In the genomic region with DNA sequence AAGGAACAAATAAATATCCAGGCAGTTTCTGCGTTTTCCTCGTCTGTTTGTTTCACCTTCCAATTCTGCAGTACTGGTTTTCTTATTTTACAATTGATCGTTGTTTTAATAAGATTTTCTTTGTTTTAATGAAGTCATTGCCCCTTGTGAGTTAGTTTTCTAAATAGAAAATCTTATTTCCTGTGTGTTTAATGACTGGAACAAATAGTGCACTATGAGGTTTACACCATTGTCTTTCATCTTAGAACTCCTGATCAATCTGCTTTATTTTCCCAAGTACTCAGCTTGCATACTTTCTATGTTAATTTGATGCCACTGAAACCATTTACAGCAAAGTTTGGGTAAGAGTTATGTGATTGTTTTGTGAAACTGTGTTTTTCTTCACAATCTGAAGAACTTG, we compare ENCODE assay signal across 8 cellular contexts. TPM values are rescaled to one million over a fixed set of nuclear protein-coding genes. Genes with fewer than 3 reads are reported as not detected.
DNase-seq lines count a peak whose midpoint lies in the region; ATAC-seq, FAIRE-seq and TF ChIP-seq lines count a peak whose summit lies in the region.

No MANE protein-coding gene starts in this region.

- H3K9me3 Mint-ChIP-seq in T-cell = no peaks in the 10 kb centered on the region

- CTCF ChIA-PET in T-cell (lab: Charles Lee) = no interaction called here

- peaks cover 7% of the 10 kb centered on the region for H3F3A ChIP-seq in DOHH2 (ENCODE audit: control insufficient read depth, insufficient read depth)

- H3K4me2 ChIP-seq in DOHH2 (ENCODE audit: low read length) = peak overlapping the region; percentile 81

- peaks cover 13% of the 10 kb centered on the region for H3K36me3 Mint-ChIP-seq in T-cell

- FAIRE-seq in HTR-8/SVneo (lab: Jason Lieb, UNC) = no peak

- H3K4me1 Mint-ChIP-seq in T-cell = peaks cover 52 to 61% (median 53%) of the 10 kb centered on the region in 3 donors

- DNase-seq in T-cell (no peak), fibroblast of peridontal ligament (ENCODE audit: extremely low read depth) (peak; percentile 8), pons (ENCODE audit: low spot score) (peak; percentile 59), HTR-8/SVneo (ENCODE audit: insufficient read length, low spot score) (no peak), occipital lobe (lab: John Stamatoyannopoulos, UW) (no peak), NCI-H2227 (lab: John Stamatoyannopoulos, UW; ENCODE audit: unreplicated experiment) (no peak), iPS-NIHi11 (ENCODE audit: low spot score) (no peak)

- H3K27me3 ChIP-seq in DOHH2 (ENCODE audit: control insufficient read depth, low read length) = peaks cover 28% of the 10 kb centered on the region

- H3K9me3 ChIP-seq in DOHH2 (ENCODE audit: control insufficient read depth, insufficient read depth, low read length) = no peaks in the 10 kb centered on the region

- peaks cover 0 to 7% of the 10 kb centered on the region in 2 donors for H3K27me3 Mint-ChIP-seq in T-cell

- peak overlapping the region; percentile 78 for H3K4me3 ChIP-seq in DOHH2 (ENCODE audit: low read length)

- H3K36me3 ChIP-seq in DOHH2 (ENCODE audit: control insufficient read depth, low read length) = no peaks in the 10 kb centered on the region

- H3K27ac ChIP-seq in DOHH2 (ENCODE audit: low read depth, low read length) = no peak overlapping the region

- TF ChIP-seq CTCF in DOHH2 (IDR thresholded peaks at IDR 0.05; ENCODE audit: low read depth, low read length, poor library complexity, severe bottlenecking) = no peak

- H3K9me2 ChIP-seq in DOHH2 (replicated peaks; ENCODE audit: control insufficient read depth, low read length) = no peaks in the 10 kb centered on the region

- peaks cover 3% of the 10 kb centered on the region; the same call in 1 of the 2 replicates for H3K79me2 ChIP-seq in DOHH2 (ENCODE audit: control insufficient read depth, low read length)

- H3K4me1 ChIP-seq in DOHH2 (ENCODE audit: control insufficient read depth, low read length) = peaks cover 22% of the 10 kb centered on the region

- no peak for ATAC-seq in T-cell (replicated peaks in 1 of 4)

- POLR2A ChIA-PET in T-cell (lab: Charles Lee) = no interaction called here

- H3K4me3 Mint-ChIP-seq in T-cell = peak overlapping the region; percentile 91 to 97 (median 92)

- peak overlapping the region; percentile 90 to 93 for H3K27ac Mint-ChIP-seq in T-cell

- H4K20me1 ChIP-seq in DOHH2 (ENCODE audit: control insufficient read depth, insufficient read depth, low read depth, low read length) = no peaks in the 10 kb centered on the region

RNA-seq across cellular contexts. Expression of a gene that starts 1.3 kb away (rescaled TPM):
- total RNA-seq in T-cell (10 to 100 TPM; 36.8 to 58.6 (median 40.5) TPM), occipital lobe (40.6 TPM)

Comparison
In these comparisons a context has a peak if more than half of its experiments do, and no peak if none do; other contexts are left out.
1. DNase-seq: peak in fibroblast of peridontal ligament (single experiment) and pons (single experiment); none in T-cell (0 of 34), HTR-8/SVneo (single experiment), occipital lobe (single experiment), NCI-H2227 (single experiment) and iPS-NIHi11 (single experiment).